In the genomic region with DNA sequence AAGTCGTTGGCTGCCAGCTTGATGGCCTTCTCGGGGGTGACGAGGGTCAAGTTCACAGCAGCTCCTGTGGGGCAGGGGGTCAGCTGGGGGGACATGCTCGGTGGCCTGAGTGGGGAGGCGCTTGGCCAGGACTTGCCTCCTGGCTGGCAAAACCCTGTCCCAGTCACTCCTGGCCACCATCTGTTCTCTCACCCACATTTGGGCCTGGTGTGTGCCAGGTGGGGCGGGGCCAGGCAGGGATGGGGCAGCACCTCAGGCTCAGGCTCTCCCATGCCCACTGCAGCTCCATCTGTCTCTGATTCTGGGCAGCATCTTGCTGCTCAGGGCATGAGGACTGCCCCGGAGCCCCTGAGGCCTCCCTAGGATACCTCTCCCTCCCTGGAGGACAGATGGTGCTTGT, we compare ENCODE assay signal across 23 cellular contexts. TPM values are rescaled to one million over a fixed set of nuclear protein-coding genes. Genes with fewer than 3 reads are reported as not detected.
DNase-seq lines count a peak whose midpoint lies in the region; ATAC-seq and TF ChIP-seq lines count a peak whose summit lies in the region.
"Had no signal": no experiment of that assay in that cellular context is flagged by ENCODE, and none has a peak within 500 bp of the region (broad histone marks: within the 10 kb centered on the region; RNA-seq: fewer than 3 reads in every experiment).

No MANE protein-coding gene starts in this region.

- ATAC-seq in gastroesophageal sphincter (no peak), HG02678 (IDR thresholded peaks at IDR 0.05; ENCODE audit: unreplicated experiment) (no peak)
- ATAC-seq: left ventricle myocardium superior had no signal

- no peaks in the 10 kb centered on the region for H3K9me3 ChIP-seq in BLaER1 treated with 17β-estradiol and CSF1 and Interleukin-3, amounts not matched to agents 10 nM and 100 nM (replicated peaks in 1 of 11)
- H3K9me3 ChIP-seq in WERI-Rb-1 (ENCODE audit: severe bottlenecking) (no peaks in the 10 kb centered on the region), endodermal cell (ENCODE audit: control insufficient read depth, low read length) (no peaks in the 10 kb centered on the region), gastroesophageal sphincter (no peaks in the 10 kb centered on the region)
- H3K9me3 ChIP-seq: psoas muscle, thyroid gland had no signal

- no peak for TF ChIP-seq EP300 in gastroesophageal sphincter (IDR thresholded peaks at IDR 0.05)

- TF ChIP-seq CTCF in WERI-Rb-1 (IDR thresholded peaks at IDR 0.05; ENCODE audit: low read depth, low read length) (no peak), endodermal cell (conservative IDR thresholded peaks at IDR 0.05) (no peak), gastroesophageal sphincter (IDR thresholded peaks at IDR 0.05) (no peak)

- H3K27me3 Mint-ChIP-seq in endodermal cell (ENCODE audit: insufficient read depth): peaks cover 3% of the 10 kb centered on the region

- H4K20me1 ChIP-seq in BLaER1 treated with 17β-estradiol and CSF1 and Interleukin-3, amounts not matched to agents 10 nM and 100 nM: peaks cover 0 to 80% (median 61%) of the 10 kb centered on the region in 11 experiments; a peak in 17 of 22 replicates

- peaks cover 25 to 51% (median 43%) of the 10 kb centered on the region in 10 experiments for H3K4me1 ChIP-seq in BLaER1 treated with 17β-estradiol and CSF1 and Interleukin-3, amounts not matched to agents 10 nM and 100 nM
- H3K4me1 ChIP-seq in endodermal cell (ENCODE audit: control insufficient read depth, insufficient read depth, low read length) (peaks cover 4% of the 10 kb centered on the region), gastroesophageal sphincter (peaks cover 0 to 72% (median 26%) of the 10 kb centered on the region in 3 donors)

- no peak overlapping the region for H3K4me2 ChIP-seq in BLaER1 treated with 17β-estradiol and CSF1 and Interleukin-3, amounts not matched to agents 10 nM and 100 nM
- H3K4me2 ChIP-seq: KMS-11 had no signal

- no peak overlapping the region for H3K4me3 ChIP-seq in BLaER1 treated with 17β-estradiol and CSF1 and Interleukin-3, amounts not matched to agents 10 nM and 100 nM
- H3K4me3 ChIP-seq in WERI-Rb-1 (ENCODE audit: low read depth, low read length) (peak overlapping the region; percentile 3; the same call in 1 of the 2 replicates), endodermal cell (ENCODE audit: low read length) (no peak overlapping the region), gastroesophageal sphincter (no peak overlapping the region)
- H3K4me3 ChIP-seq: psoas muscle, thyroid gland had no signal

- peaks cover 4% of the 10 kb centered on the region for H3K4me1 Mint-ChIP-seq in endodermal cell

- in situ Hi-C loops in G401 (cut with HindIII; ENCODE audit: low sequenced_read_pairs): no loop called here

- 91 to 100% methylated on average over 1 to 7 of the region's 7 CpGs for WGBS in endodermal cell (ENCODE audit: insufficient coverage in 1 of 2, insufficient read length in 1 of 2), 2 experiments
- no CpG with 5 or more reads among the region's 7 CpGs for WGBS in gastroesophageal sphincter (ENCODE audit: low coverage in 1 of 2), 2 donors

- no peak overlapping the region for H3K4me3 Mint-ChIP-seq in endodermal cell
- H3K4me3 Mint-ChIP-seq: dendritic cell treated with granulocyte-macrophage colony-stimulating factor and Interleukin-4, amounts not matched to agents 40 ng/mL and 50 ng/mL, for 4 days had no signal

- peaks cover 9% of the 10 kb centered on the region for H3K36me3 Mint-ChIP-seq in endodermal cell (ENCODE audit: low read depth)

- no peaks in the 10 kb centered on the region for H3K27me3 ChIP-seq in BLaER1 treated with 17β-estradiol and CSF1 and Interleukin-3, amounts not matched to agents 10 nM and 100 nM
- H3K27me3 ChIP-seq in WERI-Rb-1 (ENCODE audit: insufficient read depth, low read depth, severe bottlenecking) (no peaks in the 10 kb centered on the region), endodermal cell (ENCODE audit: control insufficient read depth, insufficient read depth, low read length, poor library complexity, severe bottlenecking) (no peaks in the 10 kb centered on the region), gastroesophageal sphincter (peaks cover 31% of the 10 kb centered on the region)
- H3K27me3 ChIP-seq: thyroid gland had no signal

- H3K9me3 Mint-ChIP-seq in endodermal cell: no peaks in the 10 kb centered on the region
- H3K9me3 Mint-ChIP-seq: CD8-positive, alpha-beta memory T cell; dendritic cell treated with granulocyte-macrophage colony-stimulating factor and Interleukin-4, amounts not matched to agents 40 ng/mL and 50 ng/mL, for 4 days; immature natural killer cell had no signal

- peaks cover 13 to 42% (median 35%) of the 10 kb centered on the region in 11 experiments; a peak in 20 of 22 replicates for H3K36me3 ChIP-seq in BLaER1 treated with 17β-estradiol and CSF1 and Interleukin-3, amounts not matched to agents 10 nM and 100 nM
- H3K36me3 ChIP-seq in WERI-Rb-1 (peaks cover 37% of the 10 kb centered on the region), endodermal cell (ENCODE audit: control insufficient read depth, insufficient read depth, low read length) (peaks cover 8% of the 10 kb centered on the region), gastroesophageal sphincter (peaks cover 0 to 35% of the 10 kb centered on the region in 2 donors)
- H3K36me3 ChIP-seq: thyroid gland had no signal

- TF ChIP-seq POLR2A in gastroesophageal sphincter (IDR thresholded peaks at IDR 0.05): no peak

- H3K27ac Mint-ChIP-seq in endodermal cell: no peak overlapping the region
- H3K27ac Mint-ChIP-seq: dendritic cell treated with granulocyte-macrophage colony-stimulating factor and Interleukin-4, amounts not matched to agents 40 ng/mL and 50 ng/mL, for 4 days had no signal

- H3K27ac ChIP-seq in BLaER1 treated with 17β-estradiol and CSF1 and Interleukin-3, amounts not matched to agents 10 nM and 100 nM: no peak overlapping the region
- peak overlapping the region; percentile 84 for H3K27ac ChIP-seq in WERI-Rb-1
- H3K27ac ChIP-seq in endodermal cell (ENCODE audit: low read depth, low read length): peak overlapping the region; percentile 24
- H3K27ac ChIP-seq in gastroesophageal sphincter: no peak overlapping the region
- H3K27ac ChIP-seq: KMS-11, psoas muscle, thyroid gland had no signal

- peak; percentile 97 for DNase-seq in G401 (ENCODE audit: low spot score)
- no peak for DNase-seq in WERI-Rb-1
- DNase-seq in endodermal cell: no peak
- DNase-seq in T1000 (lab: John Stamatoyannopoulos, UW): no peak
- DNase-seq: activated CD4-positive, alpha-beta T cell treated with anti-CD3 and anti-CD28 coated beads for 4 hours; activated naive CD4-positive, alpha-beta T cell treated with anti-CD3 and anti-CD28 coated beads, Interleukin-2, amount 50 U/mL, for 16 hours; CD8-positive, alpha-beta memory T cell; DMS79 treated with DMSO at 0.1 percent for 48 hours; H7; immature natural killer cell; left ventricle myocardium superior; NCI-H2029 treated with DMSO at 0.1 percent for 48 hours; stimulated activated CD4-positive, alpha-beta T cell treated with anti-CD3 and anti-CD28 coated beads, Interleukin-1b, Interleukin-23, amount 100 ng/mL, for 48 hours; stimulated activated naive CD4-positive, alpha-beta T cell; thyroid gland had no signal

- peak overlapping the region in 6 of 11 experiments; percentile 17 to 93 (median 26); a peak in 5 of 22 replicates for H3K9ac ChIP-seq in BLaER1 treated with 17β-estradiol and CSF1 and Interleukin-3, amounts not matched to agents 10 nM and 100 nM
- no peak overlapping the region for H3K9ac ChIP-seq in endodermal cell (ENCODE audit: extremely low read depth, low read length, poor library complexity, severe bottlenecking)
- H3K9ac ChIP-seq: KMS-11 had no signal

RNA-seq across cellular contexts. Expression of a gene that starts 3.7 kb away (rescaled TPM):
- 0.74 and 0.95 TPM in 2 replicates for total RNA-seq in G401 (2014; rRNA removed; shearing (Covaris generic))
- not detected for total RNA-seq in endodermal cell
- polyA plus RNA-seq in endodermal cell (2013, experiment 1 of 2): 1.1 TPM
- polyA plus RNA-seq in endodermal cell (2013, experiment 2 of 2): 0.87 TPM
- 1 to 10 TPM in 1 of 4 donors, under 1 TPM in 3; 0.17 to 2.9 (median 0.58) TPM for total RNA-seq in gastroesophageal sphincter
- total RNA-seq: HT-29, left ventricle myocardium superior, skeletal muscle tissue had no signal
- polyA plus RNA-seq: immature natural killer cell had no signal

RNA-seq across cellular contexts. Expression of a gene that starts 4.5 kb away (rescaled TPM):
- 48.2 and 76.5 TPM in 2 replicates for total RNA-seq in G401 (2014; rRNA removed; shearing (Covaris generic))
- total RNA-seq in endodermal cell: 10 to 100 TPM; 46.5 to 56.2 TPM
- 32.4 TPM for polyA plus RNA-seq in endodermal cell (2013, experiment 1 of 2)
- polyA plus RNA-seq in endodermal cell (2013, experiment 2 of 2): 28.6 TPM
- total RNA-seq in gastroesophageal sphincter: 10 to 100 TPM in 1 of 4 donors, 1 to 10 TPM in 3; 5.2 to 14.5 (median 6.9) TPM

RNA-seq across cellular contexts. Expression of a gene that starts 11.5 kb away (rescaled TPM):
- 25.5 and 29.5 TPM in 2 replicates for total RNA-seq in G401 (2014; rRNA removed; shearing (Covaris generic))
- 10 to 100 TPM; 39.9 to 48.8 TPM for total RNA-seq in endodermal cell
- polyA plus RNA-seq in endodermal cell (2013, experiment 1 of 2): 34.3 TPM
- polyA plus RNA-seq in endodermal cell (2013, experiment 2 of 2): 24.6 TPM
- 10 to 100 TPM in 2 of 4 donors, 1 to 10 TPM in 2; 1.6 to 23.7 (median 9.0) TPM for total RNA-seq in gastroesophageal sphincter

RNA-seq across cellular contexts. Expression of a gene that starts 16.2 kb away (rescaled TPM):
- total RNA-seq in G401 (2014; rRNA removed; shearing (Covaris generic)): 411 and 422 TPM in 2 replicates
- total RNA-seq in endodermal cell (1,000 to 10,000 TPM; 1,966 to 2,020 TPM), gastroesophageal sphincter (100 to 1,000 TPM; 165 to 880 (median 462) TPM)
- polyA plus RNA-seq in endodermal cell (2013, experiment 1 of 2): 1,769 TPM
- polyA plus RNA-seq in endodermal cell (2013, experiment 2 of 2): 1,602 TPM

RNA-seq across cellular contexts. Expression of a gene that starts 16.3 kb away (rescaled TPM):
- 56.6 and 63.4 TPM in 2 replicates for total RNA-seq in G401 (2014; rRNA removed; shearing (Covaris generic))
- total RNA-seq in endodermal cell (10 to 100 TPM; 57.2 to 63.2 TPM), gastroesophageal sphincter (10 to 100 TPM; 28.9 to 33.8 (median 31.2) TPM)
- polyA plus RNA-seq in endodermal cell (2013, experiment 1 of 2): 42.3 TPM
- 39.0 TPM for polyA plus RNA-seq in endodermal cell (2013, experiment 2 of 2)

Comparison
In these comparisons a context has a peak if more than half of its experiments do, and no peak if none do; other contexts are left out.
1. H3K27ac ChIP-seq: peak in WERI-Rb-1 (single experiment) and endodermal cell (single experiment); none in BLaER1 treated with 17β-estradiol and CSF1 and Interleukin-3, amounts not matched to agents 10 nM and 100 nM (0 of 11) and gastroesophageal sphincter (0 of 4).